ENCODE assay signal across 11 cellular contexts in the genomic region with DNA sequence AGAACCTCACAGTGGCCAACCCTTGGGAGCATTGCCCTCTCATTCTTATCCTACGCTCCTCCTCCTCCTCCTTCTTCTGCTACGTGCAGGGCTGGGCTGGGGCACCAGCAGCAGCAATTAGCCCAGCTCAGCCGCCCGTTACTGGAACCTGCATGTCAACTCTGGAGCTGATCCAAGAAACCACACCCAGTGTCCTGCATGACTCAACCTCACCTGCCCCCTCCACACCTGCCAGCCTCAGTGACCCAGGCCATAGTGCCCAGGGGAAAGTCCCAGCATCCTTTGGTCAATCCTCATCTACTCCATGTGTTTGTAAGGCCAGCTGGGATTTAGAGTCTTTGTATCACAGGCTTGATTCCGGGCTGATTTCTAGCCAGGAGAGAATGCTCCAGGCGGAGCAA. TPM values are rescaled to one million over a fixed set of nuclear protein-coding genes. Genes with fewer than 3 reads are reported as not detected.
DNase-seq lines count a peak whose midpoint lies in the region; ATAC-seq and TF ChIP-seq lines count a peak whose summit lies in the region.
"Had no signal": no experiment of that assay in that cellular context is flagged by ENCODE, and none has a peak within 500 bp of the region (broad histone marks: within the 10 kb centered on the region; RNA-seq: fewer than 3 reads in every experiment).

No MANE protein-coding gene starts in this region.

- no peak for TF ChIP-seq RAD21 in IMR-90 (IDR thresholded peaks at IDR 0.05; ENCODE audit: low read length)

- no peak overlapping the region for H2BK20ac ChIP-seq in IMR-90 (ENCODE audit: low read depth, low read length)

- H4K5ac ChIP-seq in IMR-90 (ENCODE audit: low read depth, low read length): no peak overlapping the region

- no peak overlapping the region for H3K23ac ChIP-seq in IMR-90 (ENCODE audit: low read depth, low read length)

- no peak overlapping the region for H2BK15ac ChIP-seq in IMR-90 (ENCODE audit: low read depth, low read length)

- H3K9ac ChIP-seq in IMR-90 (ENCODE audit: low read depth, low read length): no peak overlapping the region

- H3K4me1 ChIP-seq in IMR-90 (ENCODE audit: control insufficient read depth, insufficient read depth, low read length): peaks cover 9% of the 10 kb centered on the region

- H2AK5ac ChIP-seq in IMR-90 (ENCODE audit: low read depth, low read length): no peak overlapping the region

- no peaks in the 10 kb centered on the region for H3K36me3 ChIP-seq in IMR-90 (ENCODE audit: control insufficient read depth, insufficient read depth, low read length)

- H3K4me3 Mint-ChIP-seq in activated naive CD8-positive, alpha-beta T cell treated with anti-CD3 and anti-CD28 coated beads, Interleukin-2, amount 50 U/mL, for 24 hours: no peak overlapping the region
- H3K4me3 Mint-ChIP-seq: natural killer cell had no signal

- CTCF ChIA-PET in IMR-90 (lab: Yijun Ruan, JAX): no interaction called here

- no peak overlapping the region for H3K4me2 ChIP-seq in IMR-90 (ENCODE audit: low read depth, low read length)

- ATAC-seq in IMR-90 (ENCODE audit: low read depth) (no peak), sciatic nerve (peak; percentile 37), HG02852 (IDR thresholded peaks at IDR 0.05; ENCODE audit: unreplicated experiment) (no peak), GM19324 (IDR thresholded peaks at IDR 0.05; ENCODE audit: low FRiP score, unreplicated experiment) (no peak)
- no peak for ATAC-seq in activated naive CD8-positive, alpha-beta T cell treated with anti-CD3 and anti-CD28 coated beads, Interleukin-2, amount 50 U/mL, for 24 hours
- ATAC-seq: natural killer cell had no signal

- H3K27ac Mint-ChIP-seq in activated naive CD8-positive, alpha-beta T cell treated with anti-CD3 and anti-CD28 coated beads, Interleukin-2, amount 50 U/mL, for 24 hours: no peak overlapping the region
- H3K27ac Mint-ChIP-seq: natural killer cell had no signal

- H2BK5ac ChIP-seq in IMR-90 (ENCODE audit: low read depth, low read length, poor library complexity, severe bottlenecking): no peak overlapping the region

- WGBS in IMR-90 (ENCODE audit: extremely low coverage in 2 of 2, insufficient read length in 1 of 2), 2 experiments: 86% methylated on average over 3 of the region's 6 CpGs; no CpG with 5 or more reads in 1 of the 2 experiments

- in situ Hi-C loops in IMR-90 (cut with MboI; ENCODE audit: low sequenced_read_pairs): no loop called here

- POLR2A ChIA-PET in IMR-90 (lab: Charles Lee; ENCODE audit: unreplicated experiment): no interaction called here

- no peak overlapping the region for H3K4me3 ChIP-seq in IMR-90 (ENCODE audit: insufficient read depth, low read depth, low read length)

- no peak overlapping the region for H3K4ac ChIP-seq in IMR-90 (ENCODE audit: low read depth, low read length)

- H4K91ac ChIP-seq in IMR-90 (ENCODE audit: insufficient read depth, low read depth, low read length): no peak overlapping the region

- no peaks in the 10 kb centered on the region for H3K9me1 ChIP-seq in IMR-90 (ENCODE audit: insufficient read depth, low read length)

- TF ChIP-seq POLR2A in IMR-90 (IDR thresholded peaks at IDR 0.05; ENCODE audit: low read depth, low read length): no peak

- no peak overlapping the region for H3K56ac ChIP-seq in IMR-90 (ENCODE audit: extremely low read depth, insufficient read depth, low read length)

- BruUV-seq in IMR-90 (replicated peaks; lab: Mats Ljungman, UMichigan): no TSS peak

- intact Hi-C loops in IMR-90 (cut with micrococcal nuclease) (no loop called here), sciatic nerve (cut with DNase I) (no loop called here)

- H2AFZ ChIP-seq in IMR-90 (replicated peaks; ENCODE audit: low read length, poor library complexity): no peak overlapping the region

- no peak overlapping the region for H3K18ac ChIP-seq in IMR-90 (ENCODE audit: low read depth, low read length)

- dilution Hi-C loops in IMR-90 (cut with HindIII; ENCODE audit: low sequenced_read_pairs, unreplicated experiment): no loop called here

- no peak overlapping the region for H4K8ac ChIP-seq in IMR-90 (ENCODE audit: low read depth in 2 of 2, low read length in 2 of 2)

- no peak overlapping the region for H2BK120ac ChIP-seq in IMR-90 (ENCODE audit: low read depth, low read length)

- no peak for TF ChIP-seq CTCF in IMR-90 (conservative IDR thresholded peaks at IDR 0.05; ENCODE audit: low read depth, low read length)

- H3K36me3 Mint-ChIP-seq in activated naive CD8-positive, alpha-beta T cell treated with anti-CD3 and anti-CD28 coated beads, Interleukin-2, amount 50 U/mL, for 24 hours (ENCODE audit: low read depth): no peaks in the 10 kb centered on the region
- H3K36me3 Mint-ChIP-seq: natural killer cell had no signal

- H3K27ac ChIP-seq in IMR-90 (ENCODE audit: insufficient read depth, low read length) (no peak overlapping the region), epithelial cell of prostate (peak overlapping the region; percentile 40)

- H3K9me3 ChIP-seq in IMR-90 (ENCODE audit: control insufficient read depth, insufficient read depth, low read length): no peaks in the 10 kb centered on the region

- H2AK9ac ChIP-seq in IMR-90 (replicated peaks; ENCODE audit: low read depth, low read length, poor library complexity): peak overlapping the region; percentile 13

- no peak overlapping the region for H3K14ac ChIP-seq in IMR-90 (replicated peaks; ENCODE audit: low read depth, low read length)

- H3K9me3 Mint-ChIP-seq in activated naive CD8-positive, alpha-beta T cell treated with anti-CD3 and anti-CD28 coated beads, Interleukin-2, amount 50 U/mL, for 24 hours: no peaks in the 10 kb centered on the region
- H3K9me3 Mint-ChIP-seq: natural killer cell had no signal

- peaks cover 20% of the 10 kb centered on the region for H3K27me3 ChIP-seq in IMR-90 (ENCODE audit: control insufficient read depth, insufficient read depth, low read length)

- H3K79me1 ChIP-seq in IMR-90 (ENCODE audit: low read depth in 1 of 2, low read length in 2 of 2): no peaks in the 10 kb centered on the region

- DNase-seq in IMR-90 (no peak), NCI-H345 treated with DMSO at 0.1 percent for 48 hours (lab: John Stamatoyannopoulos, UW; ENCODE audit: unreplicated experiment) (peak; percentile 46), epithelial cell of prostate (ENCODE audit: low read depth, low spot score) (no peak), sciatic nerve (ENCODE audit: low spot score) (no peak), MV-4-11 (lab: John Stamatoyannopoulos, UW) (no peak)
- DNase-seq in activated naive CD8-positive, alpha-beta T cell treated with anti-CD3 and anti-CD28 coated beads, Interleukin-2, amount 50 U/mL, for 24 hours: no peak
- DNase-seq: central memory CD4-positive, alpha-beta T cell; natural killer cell; T-helper 1 cell had no signal

- H4K20me1 ChIP-seq in IMR-90 (ENCODE audit: insufficient read depth, low read length): no peaks in the 10 kb centered on the region

- peaks cover 5% of the 10 kb centered on the region for H3K27me3 Mint-ChIP-seq in activated naive CD8-positive, alpha-beta T cell treated with anti-CD3 and anti-CD28 coated beads, Interleukin-2, amount 50 U/mL, for 24 hours

- no peaks in the 10 kb centered on the region for H3K4me1 Mint-ChIP-seq in activated naive CD8-positive, alpha-beta T cell treated with anti-CD3 and anti-CD28 coated beads, Interleukin-2, amount 50 U/mL, for 24 hours

TF ChIP-seq in IMR-90, 13 proteins besides CTCF, POLR2A, EP300 and RAD21:
- no peak for TF ChIP-seq FOS (IDR thresholded peaks at IDR 0.05; ENCODE audit: low read depth, low read length)
- no peak for TF ChIP-seq BHLHE40 (IDR thresholded peaks at IDR 0.05; ENCODE audit: low read depth, low read length)
- TF ChIP-seq RFX5 (IDR thresholded peaks at IDR 0.05; ENCODE audit: low read depth, low read length): no peak
- no peak for TF ChIP-seq CEBPB (IDR thresholded peaks at IDR 0.05; ENCODE audit: low read depth, low read length)

RNA-seq across cellular contexts. Expression of a gene that starts 12.6 kb away (rescaled TPM):
- under 0.01 TPM in 1 of 2 replicates, not detected in the other for total RNA-seq in IMR-90 (2012; rRNA removed)
- polyA plus RNA-seq in IMR-90 (2012; rRNA removed): 0.19 and 0.38 TPM in 2 replicates
- polyA plus RNA-seq in IMR-90 (2012; cell fraction: cytosol; rRNA removed): 0.02 and 0.11 TPM in 2 replicates
- 1.3 and 7.4 TPM in 2 replicates for polyA plus RNA-seq in IMR-90 (2012; cell fraction: nucleus; rRNA removed; ENCODE audit: low replicate concordance)
- total RNA-seq in sciatic nerve: 6.4 TPM

RNA-seq across cellular contexts. Expression of a gene that starts 40.6 kb away (rescaled TPM):
- 39.7 and 49.8 TPM in 2 replicates for total RNA-seq in IMR-90 (2012; rRNA removed)
- 57.3 and 75.4 TPM in 2 replicates for polyA plus RNA-seq in IMR-90 (2012; rRNA removed)
- polyA plus RNA-seq in IMR-90 (2012; cell fraction: cytosol; rRNA removed): 51.9 and 58.2 TPM in 2 replicates
- 61.4 and 80.2 TPM in 2 replicates for polyA plus RNA-seq in IMR-90 (2012; cell fraction: nucleus; rRNA removed; ENCODE audit: low replicate concordance)
- total RNA-seq in sciatic nerve: 42.8 TPM
